In the genomic region with DNA sequence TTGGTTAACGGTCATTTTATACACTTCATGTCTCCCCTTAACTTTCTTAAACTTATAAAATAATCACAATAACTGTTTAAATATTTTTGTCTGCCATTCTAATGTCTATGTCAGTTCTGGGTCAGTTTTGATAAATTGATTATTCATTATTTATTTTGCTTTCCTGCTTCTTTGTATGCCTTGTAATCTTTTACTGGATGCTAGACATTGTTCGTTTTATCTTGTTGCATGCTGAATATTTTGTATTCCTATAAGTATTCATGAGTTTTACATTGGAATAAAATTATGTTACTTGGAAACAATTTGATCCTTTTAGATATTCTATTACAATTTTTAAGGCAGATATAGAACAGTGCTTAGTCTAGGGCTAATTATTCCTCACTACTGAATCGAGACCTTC, we compare ENCODE assay signal across 23 cellular contexts.
"Had no signal": no experiment of that assay in that cellular context is flagged by ENCODE, and none has a peak within 500 bp of the region (broad histone marks: within the 10 kb centered on the region; RNA-seq: fewer than 3 reads in every experiment).

No MANE protein-coding gene starts in this region.

- ATAC-seq: PC-3, Right ventricle myocardium inferior, SK-N-SH treated with all-trans-retinoic acid at 6 μM for 48 hours had no signal

- H3K27me3 ChIP-seq: Peyer's patch, SJCRH30 had no signal

- H3K4me1 ChIP-seq: Peyer's patch, SJCRH30 had no signal

- H3K9me3 ChIP-seq: Peyer's patch, SJCRH30 had no signal

- H3K36me3 ChIP-seq: Peyer's patch had no signal

- H3K27ac ChIP-seq: HL-60, Peyer's patch, SJCRH30 had no signal

- H3K4me3 ChIP-seq: Peyer's patch, SJCRH30 had no signal

- DNase-seq: KBM-7; NCI-H1092; NCI-H1105 treated with DMSO at 0.1 percent for 48 hours; NCI-H1417 treated with DMSO at 0.1 percent for 48 hours; NCI-H146; NCI-H1694 treated with DMSO at 0.1 percent for 48 hours; NCI-H2029; NCI-H2081 treated with DMSO at 0.1 percent for 48 hours; NCI-H2171; NCI-H226; NCI-H446; NCI-H510A; NCI-H524 treated with DMSO at 0.1 percent for 48 hours; NCI-H69; NCI-H774; NK-92 treated with Interleukin-12 subunit alpha and Interleukin-12 subunit beta, amount 100 ng/mL, for 24 hours; PC-3; Peyer's patch; SHP77 treated with DMSO at 0.1 percent for 48 hours; SJCRH30 had no signal
